ENCODE assay signal across 1 cellular context in genomic region chr7:68121056-68121455, GRCh38.
TF ChIP-seq lines count a peak whose summit lies in the region.

No MANE protein-coding gene starts in this region.

TF ChIP-seq in H1, 55 proteins besides CTCF, POLR2A, EP300 and RAD21 (continued from another document):
- no peak for TF ChIP-seq CEBPB (IDR thresholded peaks at IDR 0.05; ENCODE audit: low read depth, low read length)
